In genomic region chr15:62938825-62939224, GRCh38 we compare ENCODE assay signal across 24 cellular contexts.
DNase-seq lines count a peak whose midpoint lies in the region; ATAC-seq and TF ChIP-seq lines count a peak whose summit lies in the region.
"Had no signal": no experiment of that assay in that cellular context is flagged by ENCODE, and none has a peak within 500 bp of the region (broad histone marks: within the 10 kb centered on the region; RNA-seq: fewer than 3 reads in every experiment).

No MANE protein-coding gene starts in this region.

- ATAC-seq in left lobe of liver (peak; percentile 67), GM21825 (IDR thresholded peaks at IDR 0.05; ENCODE audit: unreplicated experiment) (no peak), GM21423 (IDR thresholded peaks at IDR 0.05; ENCODE audit: unreplicated experiment) (no peak)
- ATAC-seq: HCT116 had no signal

- H3K9me3 ChIP-seq in tibial artery = no peaks in the 10 kb centered on the region
- H3K9me3 ChIP-seq: MG63, Peyer's patch, SJSA1 had no signal

- H3K27ac Mint-ChIP-seq in T-helper 2 cell treated with Interferon-gamma antibody and Interleukin-4, amounts not matched to agents 5 μg/mL and 100 μg/mL, for 36 hours = no peak overlapping the region
- H3K27ac Mint-ChIP-seq: B cell; CD4-positive, CD25-positive, alpha-beta regulatory T cell had no signal

- H3K4me3 Mint-ChIP-seq in T-helper 2 cell treated with Interferon-gamma antibody and Interleukin-4, amounts not matched to agents 5 μg/mL and 100 μg/mL, for 36 hours = no peak overlapping the region
- H3K4me3 Mint-ChIP-seq: B cell; CD4-positive, CD25-positive, alpha-beta regulatory T cell had no signal

- DNase-seq in T-helper 2 cell treated with Interferon-gamma antibody and Interleukin-4, amounts not matched to agents 5 μg/mL and 100 μg/mL, for 36 hours (ENCODE audit: low spot score) = peak; percentile 11
- DNase-seq in T-helper 2 cell (no peak), OCI-M1 (lab: John Stamatoyannopoulos, UW) (peak; percentile 48), left lobe of liver (ENCODE audit: low spot score) (peak; percentile 66), tibial artery (no peak)
- no peak for DNase-seq in activated T-cell treated with anti-CD3 and anti-CD28 coated beads, Interleukin-2, amount 50 U/mL, for 1 hour
- DNase-seq: 8988T; CD4-positive, CD25-positive, alpha-beta regulatory T cell; COR-L47; DMS 273 treated with DMSO at 0.1 percent for 48 hours; DND-41; GOT3; Kasumi-1; MG63; NCI-H187; NCI-H2107; NCI-H2227 treated with DMSO at 0.1 percent for 48 hours; NCI-H524; Peyer's patch had no signal

- H3K4me1 ChIP-seq in tibial artery = peaks cover 7 to 51% (median 35%) of the 10 kb centered on the region in 4 donors

- peak overlapping the region; percentile 65 to 83 for H3K27ac ChIP-seq in tibial artery
- H3K27ac ChIP-seq: Peyer's patch, SJSA1 had no signal

- intact Hi-C loops in tibial artery (cut with DNase I; ENCODE audit: low total_unique reads) = no loop called here

- H3K36me3 Mint-ChIP-seq in T-helper 2 cell treated with Interferon-gamma antibody and Interleukin-4, amounts not matched to agents 5 μg/mL and 100 μg/mL, for 36 hours (ENCODE audit: low read depth) = no peaks in the 10 kb centered on the region
- H3K36me3 Mint-ChIP-seq: CD4-positive, CD25-positive, alpha-beta regulatory T cell had no signal

- no peak for TF ChIP-seq CTCF in tibial artery (IDR thresholded peaks at IDR 0.05)

- no peaks in the 10 kb centered on the region for H3K27me3 ChIP-seq in tibial artery
- H3K27me3 ChIP-seq: MG63, Peyer's patch, SJSA1 had no signal

- H3K27me3 Mint-ChIP-seq in T-helper 2 cell treated with Interferon-gamma antibody and Interleukin-4, amounts not matched to agents 5 μg/mL and 100 μg/mL, for 36 hours (ENCODE audit: low read depth) = peaks cover 8% of the 10 kb centered on the region

- no peak overlapping the region for H3K4me3 ChIP-seq in tibial artery
- H3K4me3 ChIP-seq: MG63, Peyer's patch, SJSA1 had no signal

- peaks cover 7% of the 10 kb centered on the region for H3K4me1 Mint-ChIP-seq in T-helper 2 cell treated with Interferon-gamma antibody and Interleukin-4, amounts not matched to agents 5 μg/mL and 100 μg/mL, for 36 hours (ENCODE audit: low read depth)
- H3K4me1 Mint-ChIP-seq: CD4-positive, CD25-positive, alpha-beta regulatory T cell had no signal

- H3K36me3 ChIP-seq in tibial artery = no peaks in the 10 kb centered on the region
- H3K36me3 ChIP-seq: MG63, Peyer's patch, SJSA1 had no signal

- no peaks in the 10 kb centered on the region for H3K9me3 Mint-ChIP-seq in T-helper 2 cell treated with Interferon-gamma antibody and Interleukin-4, amounts not matched to agents 5 μg/mL and 100 μg/mL, for 36 hours
- H3K9me3 Mint-ChIP-seq: CD4-positive, CD25-positive, alpha-beta regulatory T cell had no signal

Comparison
In these comparisons a context has a peak if more than half of its experiments do, and no peak if none do; other contexts are left out.
1. DNase-seq: peak in T-helper 2 cell treated with Interferon-gamma antibody and Interleukin-4, amounts not matched to agents 5 μg/mL and 100 μg/mL, for 36 hours (single experiment), OCI-M1 (single experiment) and left lobe of liver (single experiment); none in T-helper 2 cell (0 of 5), tibial artery (0 of 2) and activated T-cell treated with anti-CD3 and anti-CD28 coated beads, Interleukin-2, amount 50 U/mL, for 1 hour (single experiment).